In the genomic region with DNA sequence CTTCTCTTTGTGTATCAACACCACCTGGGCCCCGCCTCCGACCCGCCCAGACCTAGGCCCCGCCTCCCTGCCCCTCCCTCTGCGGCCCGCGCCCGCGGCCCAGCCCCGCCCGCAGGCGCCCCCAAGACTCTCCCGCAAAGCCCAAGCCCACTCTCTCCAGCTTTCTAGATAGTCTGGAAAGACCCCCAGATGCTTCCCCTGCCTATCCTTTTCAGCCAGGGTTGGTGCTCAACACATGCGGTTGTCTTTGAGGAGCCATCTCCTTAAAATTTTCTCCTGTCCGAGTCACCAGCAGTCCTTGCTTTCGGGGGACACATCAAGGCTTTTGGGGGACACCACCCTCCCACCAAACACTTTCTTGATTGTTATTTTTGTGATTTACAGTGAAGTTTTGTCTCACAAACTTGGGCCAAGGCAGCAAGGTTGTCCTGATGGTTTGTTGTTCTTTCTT, we compare ENCODE assay signal across 8 cellular contexts. TPM values are rescaled to one million over a fixed set of nuclear protein-coding genes. Genes with fewer than 3 reads are reported as not detected.
DNase-seq lines count a peak whose midpoint lies in the region; ATAC-seq, FAIRE-seq and TF ChIP-seq lines count a peak whose summit lies in the region.

No MANE protein-coding gene starts in this region.

- H3K9me3 ChIP-seq in kidney (ENCODE audit: control insufficient read depth in 1 of 2, low read length in 2 of 2): no peaks in the 10 kb centered on the region

- peak overlapping the region; percentile 76 to 96 for H3K4me3 ChIP-seq in kidney (ENCODE audit: low read length in 2 of 2)

- in situ Hi-C loops in G401 (cut with HindIII; ENCODE audit: low sequenced_read_pairs): no loop called here

- H3K36me3 ChIP-seq in kidney (ENCODE audit: control insufficient read depth in 1 of 2, insufficient read depth in 2 of 2, low read length in 2 of 2): peaks cover 12 to 21% of the 10 kb centered on the region in 2 donors

- H3K4me1 ChIP-seq in kidney (ENCODE audit: control insufficient read depth in 1 of 2, insufficient read depth in 1 of 2, low read depth in 1 of 2, low read length in 2 of 2): peaks cover 14 to 21% of the 10 kb centered on the region in 2 donors

- peaks cover 49% of the 10 kb centered on the region for H3K4me1 Mint-ChIP-seq in activated CD8-positive, alpha-beta memory T cell treated with anti-CD3 and anti-CD28 coated beads, Interleukin-2, amount 10 ng/mL, durations not matched to agents 7 days and 5 days
- peaks cover 51% of the 10 kb centered on the region for H3K4me1 Mint-ChIP-seq in activated naive CD8-positive, alpha-beta T cell (ENCODE audit: low read depth)

- peak overlapping the region; percentile 99 for H3K27ac Mint-ChIP-seq in activated CD8-positive, alpha-beta memory T cell treated with anti-CD3 and anti-CD28 coated beads, Interleukin-2, amount 10 ng/mL, durations not matched to agents 7 days and 5 days
- H3K27ac Mint-ChIP-seq in activated naive CD8-positive, alpha-beta T cell: peak overlapping the region; percentile 99

- peak overlapping the region; percentile 94 to 98 for H3K27ac ChIP-seq in kidney (ENCODE audit: low read depth in 2 of 2, low read length in 2 of 2)
- H3K27ac ChIP-seq in substantia nigra (ENCODE audit: low read depth, low read length, poor library complexity, severe bottlenecking): peak overlapping the region; percentile 96

- H3K4me3 Mint-ChIP-seq in activated CD8-positive, alpha-beta memory T cell treated with anti-CD3 and anti-CD28 coated beads, Interleukin-2, amount 10 ng/mL, durations not matched to agents 7 days and 5 days: peak overlapping the region; percentile 96
- peak overlapping the region; percentile 98 for H3K4me3 Mint-ChIP-seq in activated naive CD8-positive, alpha-beta T cell

- TF ChIP-seq CTCF in kidney (IDR thresholded peaks at IDR 0.05; ENCODE audit: borderline replicate concordance, extremely low read depth, insufficient read depth): no peak

- no peak for DNase-seq in activated CD8-positive, alpha-beta memory T cell treated with anti-CD3 and anti-CD28 coated beads, Interleukin-2, amount 10 ng/mL, durations not matched to agents 7 days and 5 days
- DNase-seq in activated CD8-positive, alpha-beta memory T cell treated with anti-CD3 and anti-CD28 coated beads, Interleukin-2, amount 50 U/mL, for 4 hours: no peak
- DNase-seq in kidney: no peak
- peak in 2 of 49 donors; percentile 81 to 86 for DNase-seq in substantia nigra (lab: John Stamatoyannopoulos, UW)
- DNase-seq in G401 (ENCODE audit: low spot score): no peak
- DNase-seq in NCI-H510A (lab: John Stamatoyannopoulos, UW): no peak
- DNase-seq in NCI-H524 treated with DMSO at 0.1 percent for 48 hours (lab: John Stamatoyannopoulos, UW): no peak

- ATAC-seq in activated CD8-positive, alpha-beta memory T cell treated with anti-CD3 and anti-CD28 coated beads, Interleukin-2, amount 10 ng/mL, durations not matched to agents 7 days and 5 days: no peak

- H3K27me3 Mint-ChIP-seq in activated CD8-positive, alpha-beta memory T cell treated with anti-CD3 and anti-CD28 coated beads, Interleukin-2, amount 10 ng/mL, durations not matched to agents 7 days and 5 days: peaks cover 2% of the 10 kb centered on the region
- H3K27me3 Mint-ChIP-seq in activated naive CD8-positive, alpha-beta T cell: no peaks in the 10 kb centered on the region

- no peaks in the 10 kb centered on the region for H3K9me3 Mint-ChIP-seq in activated CD8-positive, alpha-beta memory T cell treated with anti-CD3 and anti-CD28 coated beads, Interleukin-2, amount 10 ng/mL, durations not matched to agents 7 days and 5 days (ENCODE audit: low read depth)
- H3K9me3 Mint-ChIP-seq in activated naive CD8-positive, alpha-beta T cell (ENCODE audit: low read depth): no peaks in the 10 kb centered on the region

- H3K9ac ChIP-seq in kidney (ENCODE audit: low read length in 2 of 2): peak overlapping the region; percentile 79 to 95

- no peak for FAIRE-seq in kidney (lab: Jason Lieb, UNC)

- peaks cover 41% of the 10 kb centered on the region for H3K36me3 Mint-ChIP-seq in activated CD8-positive, alpha-beta memory T cell treated with anti-CD3 and anti-CD28 coated beads, Interleukin-2, amount 10 ng/mL, durations not matched to agents 7 days and 5 days
- H3K36me3 Mint-ChIP-seq in activated naive CD8-positive, alpha-beta T cell: peaks cover 17% of the 10 kb centered on the region

- CTCF ChIA-PET in activated CD8-positive, alpha-beta memory T cell treated with anti-CD3 and anti-CD28 coated beads, Interleukin-2, amount 10 ng/mL, durations not matched to agents 7 days and 5 days (lab: Charles Lee): interaction anchor here (0.7 to 2.2 kb wide), 3 partner anchors 8 to 289 kb away, joined by 3 to 6 read pairs (median 5); no protein-coding TSS in a partner anchor

- intact Hi-C loops in kidney (cut with DNase I): no loop called here

RNA-seq across cellular contexts. Expression of gene SLC38A2, which starts 0.3 kb away (rescaled TPM):
- 100 to 1,000 TPM; 168 to 258 TPM for total RNA-seq in activated CD8-positive, alpha-beta memory T cell treated with anti-CD3 and anti-CD28 coated beads, Interleukin-2, amount 10 ng/mL, durations not matched to agents 7 days and 5 days
- total RNA-seq in kidney: 189 TPM
- polyA plus RNA-seq in kidney (ENCODE audit: insufficient read depth, low read depth, low replicate concordance): 38.6 TPM
- total RNA-seq in G401 (2014; rRNA removed; shearing (Covaris generic)): 191 and 254 TPM in 2 replicates
